In the genomic region with DNA sequence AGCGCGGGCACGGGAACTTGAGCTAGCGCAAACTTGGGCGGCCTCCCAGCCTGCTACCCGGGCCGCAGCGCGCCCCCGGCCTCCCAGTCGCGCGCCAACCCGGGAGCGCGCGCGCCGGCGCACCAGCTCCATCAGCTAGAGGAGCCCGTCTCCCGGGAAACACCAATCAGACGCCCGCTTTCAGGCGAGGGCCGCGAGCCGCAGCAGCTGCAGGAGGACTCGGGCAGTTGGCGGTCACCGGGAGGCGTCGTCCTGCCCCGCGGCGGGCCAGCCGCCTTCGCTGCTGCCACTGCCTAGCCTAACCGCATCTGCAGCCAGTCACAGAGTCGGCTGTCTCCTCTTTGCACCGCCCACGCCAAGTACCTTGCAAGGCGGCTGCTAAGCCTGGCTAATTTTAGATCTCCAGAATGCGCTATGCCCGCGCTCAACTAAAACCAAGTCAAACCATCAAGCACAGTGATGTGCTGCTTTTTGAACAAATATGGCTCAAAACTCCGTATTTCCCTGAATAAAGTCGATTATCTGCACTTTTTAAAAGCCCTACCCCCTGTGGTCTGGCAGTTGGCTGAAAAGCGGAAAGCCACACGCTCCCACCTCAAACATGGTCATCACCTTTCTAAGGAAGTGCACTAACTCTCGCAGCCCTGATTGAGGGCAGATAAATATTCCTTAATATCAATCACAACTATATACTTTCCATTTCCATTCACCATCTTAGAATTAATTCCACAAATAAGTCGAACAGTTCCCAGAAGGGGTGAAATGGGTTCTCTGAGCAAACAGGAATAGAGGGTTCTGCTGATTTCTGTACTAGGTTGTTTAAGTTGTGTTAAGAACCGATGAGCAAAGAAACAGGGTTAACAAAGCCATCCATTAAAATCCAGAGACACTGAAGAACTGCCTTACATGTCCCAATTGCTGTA, we compare ENCODE assay signal across 8 cellular contexts.
DNase-seq lines count a peak whose midpoint lies in the region; ATAC-seq, FAIRE-seq and TF ChIP-seq lines count a peak whose summit lies in the region.

No MANE protein-coding gene starts in this region.

- DNase-seq in activated gamma-delta T cell (lab: John Stamatoyannopoulos, UW) (peak; percentile 12), activated gamma-delta T cell treated with Interleukin-2 at 50 U/mL for 16 hours (no peak), OCI-M2 (lab: John Stamatoyannopoulos, UW; ENCODE audit: unreplicated experiment) (peak; percentile 59), caudate nucleus (lab: John Stamatoyannopoulos, UW) (peak in 52 of 61 donors; percentile 58 to 99 (median 96)), keratinocyte (ENCODE audit: low read depth, low spot score) (no peak)

- dilution Hi-C loops in keratinocyte (cut with MboI; ENCODE audit: extremely low pct_ligation_motif_present, low sequenced_read_pairs), result no loop called here

- peaks cover 49% of the 10 kb centered on the region for H3K4me1 ChIP-seq in HUES6 (ENCODE audit: control insufficient read depth, insufficient read depth, low read length)
- no peaks in the 10 kb centered on the region for H3K4me1 ChIP-seq in keratinocyte (ENCODE audit: control insufficient read depth, extremely low read depth, insufficient read depth, low read length)
- peaks cover 8% of the 10 kb centered on the region for H3K4me1 ChIP-seq in stomach smooth muscle (ENCODE audit: control insufficient read depth, insufficient read depth, low read length)

- H3K9me1 ChIP-seq in keratinocyte (ENCODE audit: control insufficient read depth, extremely low read depth, insufficient read depth, low read length), result no peaks in the 10 kb centered on the region

- no peak overlapping the region for H3K27ac ChIP-seq in HUES6 (ENCODE audit: low read depth, low read length)
- H3K27ac ChIP-seq in caudate nucleus (ENCODE audit: low read depth, low read length), result peak overlapping the region; percentile 97
- H3K27ac ChIP-seq in keratinocyte (ENCODE audit: control insufficient read depth, insufficient read depth, low read length), result no peak overlapping the region
- no peak overlapping the region for H3K27ac ChIP-seq in stomach smooth muscle (ENCODE audit: low read length)

- H3K4me2 ChIP-seq in keratinocyte (ENCODE audit: control insufficient read depth, extremely low read depth, insufficient read depth, low read depth, low read length), result peak overlapping the region; percentile 22

- peak overlapping the region; percentile 45 for H3K4me3 ChIP-seq in HUES6 (ENCODE audit: low read depth, low read length)
- H3K4me3 ChIP-seq in keratinocyte (ENCODE audit: control insufficient read depth in 2 of 3, extremely low read depth in 1 of 3, insufficient read depth in 2 of 3, low read depth in 1 of 3, low read length in 3 of 3), result peak overlapping the region in 1 of 3 experiments; percentile 34
- H3K4me3 ChIP-seq in stomach smooth muscle (ENCODE audit: low read length in 2 of 2), result peak overlapping the region; percentile 62 to 66

- H3K9ac ChIP-seq in HUES6 (ENCODE audit: low read length), result no peak overlapping the region
- H3K9ac ChIP-seq in keratinocyte (ENCODE audit: control insufficient read depth, extremely low read depth, insufficient read depth, low read length), result no peak overlapping the region
- no peak overlapping the region for H3K9ac ChIP-seq in stomach smooth muscle (ENCODE audit: low read length in 2 of 2)

- peaks cover 84% of the 10 kb centered on the region for H3K27me3 ChIP-seq in HUES6 (ENCODE audit: control insufficient read depth, insufficient read depth, low read length)
- peaks cover 56% of the 10 kb centered on the region for H3K27me3 ChIP-seq in keratinocyte (ENCODE audit: control insufficient read depth, extremely low read depth, insufficient read depth, low read length)
- peaks cover 45 to 67% of the 10 kb centered on the region in 2 donors for H3K27me3 ChIP-seq in stomach smooth muscle (ENCODE audit: control insufficient read depth in 1 of 2, insufficient read depth in 2 of 2, low read length in 2 of 2)

- H4K20me1 ChIP-seq in keratinocyte (ENCODE audit: control insufficient read depth, extremely low read depth, insufficient read depth, low read length), result no peaks in the 10 kb centered on the region

- H3K36me3 ChIP-seq in HUES6 (ENCODE audit: control insufficient read depth, insufficient read depth, low read length) (no peaks in the 10 kb centered on the region), keratinocyte (ENCODE audit: control insufficient read depth in 2 of 2, extremely low read depth in 1 of 2, insufficient read depth in 2 of 2, low read length in 2 of 2) (no peaks in the 10 kb centered on the region), stomach smooth muscle (ENCODE audit: control insufficient read depth in 2 of 2, insufficient read depth in 2 of 2, low read length in 2 of 2) (no peaks in the 10 kb centered on the region)

- no peak for FAIRE-seq in keratinocyte (lab: Jason Lieb, UNC)

- no peaks in the 10 kb centered on the region for H3K79me2 ChIP-seq in keratinocyte (ENCODE audit: control insufficient read depth, insufficient read depth, low read length)

- H3K9me3 ChIP-seq in HUES6 (ENCODE audit: control insufficient read depth, insufficient read depth, low read depth, low read length), result no peaks in the 10 kb centered on the region
- H3K9me3 ChIP-seq in keratinocyte (ENCODE audit: control insufficient read depth, low read depth, low read length), result no peaks in the 10 kb centered on the region
- peaks cover 0 to 3% of the 10 kb centered on the region in 2 donors for H3K9me3 ChIP-seq in stomach smooth muscle (ENCODE audit: control insufficient read depth in 2 of 2, low read length in 2 of 2)

- ATAC-seq in GM21737 (IDR thresholded peaks at IDR 0.05; ENCODE audit: unreplicated experiment), result peak; percentile 74

- H2AFZ ChIP-seq in keratinocyte (ENCODE audit: control insufficient read depth, low read length), result no peak overlapping the region

- TF ChIP-seq CTCF in keratinocyte (optimal IDR thresholded peaks at IDR 0.05 in 1 of 3, IDR thresholded peaks at IDR 0.05 in 1 of 3, conservative IDR thresholded peaks at IDR 0.05 in 1 of 3; ENCODE audit: extremely low read depth in 1 of 3, insufficient read depth in 2 of 3, low read length in 3 of 3), result no peak

Comparison
In these comparisons a context has a peak if more than half of its experiments do, and no peak if none do; other contexts are left out.
1. DNase-seq: peak in activated gamma-delta T cell (single experiment), OCI-M2 (single experiment) and caudate nucleus (52 of 61); none in activated gamma-delta T cell treated with Interleukin-2 at 50 U/mL for 16 hours (single experiment) and keratinocyte (single experiment).